ENCODE assay signal across 1 cellular context in the genomic region with DNA sequence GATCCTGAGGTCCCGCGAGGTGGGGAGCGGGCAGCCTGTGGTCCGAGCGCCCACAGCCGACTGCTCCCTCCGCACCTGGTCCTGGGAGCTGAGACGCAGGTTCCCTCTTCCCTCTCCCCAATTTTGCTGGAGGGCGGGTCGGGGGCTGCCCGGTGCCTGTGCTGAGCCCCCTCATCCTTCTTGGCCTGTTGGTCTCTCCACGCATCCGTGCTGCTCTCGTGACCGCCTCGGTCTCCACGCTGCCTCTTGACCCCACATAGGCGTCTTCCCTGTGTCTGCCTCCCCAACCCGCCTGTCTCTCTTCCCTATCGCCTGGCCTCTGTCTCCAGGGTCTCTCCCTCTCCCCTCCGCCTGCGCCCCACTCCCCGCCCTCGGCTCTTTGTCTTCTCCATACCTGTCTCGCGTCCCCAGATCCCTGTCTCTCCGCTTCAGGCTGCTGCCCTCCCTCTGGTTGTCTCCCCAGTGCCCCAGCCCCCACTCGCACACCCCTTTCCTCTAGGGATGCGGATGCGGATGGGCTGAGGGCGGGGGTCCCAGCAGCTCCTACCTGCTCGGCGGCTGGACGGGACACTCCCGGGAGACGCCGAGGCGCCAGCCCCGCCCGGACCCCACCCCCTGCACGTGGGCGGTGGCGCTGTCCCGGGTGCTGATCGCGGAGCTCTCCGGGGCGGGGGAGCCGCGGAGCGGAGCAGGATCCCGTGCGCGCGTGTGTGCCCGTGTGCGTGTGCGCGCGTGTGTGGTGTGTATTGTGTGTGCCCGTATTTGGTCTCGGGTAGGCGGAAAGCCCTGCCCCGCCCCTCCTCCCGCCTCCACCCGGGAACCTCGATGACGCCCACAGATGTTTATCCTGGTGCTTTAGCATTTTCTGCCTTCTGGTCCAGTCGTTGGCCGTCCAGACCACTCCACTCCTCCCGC.
A peak's percentile ranks its signal among the peaks of the same experiment; 100 is the strongest.
TF ChIP-seq lines count a peak whose summit lies in the region.

A gene (minus strand): TSS at position 720 of the 915 bp plus-strand sequence. CDS start 1,248 bp downstream, outside the sequence.

TF ChIP-seq in K562, 482 proteins besides CTCF, POLR2A, EP300 and RAD21 (continued from another document and continues in another):
- TF ChIP-seq, protein P1, sequence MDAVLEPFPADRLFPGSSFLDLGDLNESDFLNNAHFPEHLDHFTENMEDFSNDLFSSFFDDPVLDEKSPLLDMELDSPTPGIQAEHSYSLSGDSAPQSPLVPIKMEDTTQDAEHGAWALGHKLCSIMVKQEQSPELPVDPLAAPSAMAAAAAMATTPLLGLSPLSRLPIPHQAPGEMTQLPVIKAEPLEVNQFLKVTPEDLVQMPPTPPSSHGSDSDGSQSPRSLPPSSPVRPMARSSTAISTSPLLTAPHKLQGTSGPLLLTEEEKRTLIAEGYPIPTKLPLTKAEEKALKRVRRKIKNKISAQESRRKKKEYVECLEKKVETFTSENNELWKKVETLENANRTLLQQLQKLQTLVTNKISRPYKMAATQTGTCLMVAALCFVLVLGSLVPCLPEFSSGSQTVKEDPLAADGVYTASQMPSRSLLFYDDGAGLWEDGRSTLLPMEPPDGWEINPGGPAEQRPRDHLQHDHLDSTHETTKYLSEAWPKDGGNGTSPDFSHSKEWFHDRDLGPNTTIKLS (IDR thresholded peaks at IDR 0.05; ENCODE audit: borderline replicate concordance, low read depth), result no peak
- TF ChIP-seq, protein P2, sequence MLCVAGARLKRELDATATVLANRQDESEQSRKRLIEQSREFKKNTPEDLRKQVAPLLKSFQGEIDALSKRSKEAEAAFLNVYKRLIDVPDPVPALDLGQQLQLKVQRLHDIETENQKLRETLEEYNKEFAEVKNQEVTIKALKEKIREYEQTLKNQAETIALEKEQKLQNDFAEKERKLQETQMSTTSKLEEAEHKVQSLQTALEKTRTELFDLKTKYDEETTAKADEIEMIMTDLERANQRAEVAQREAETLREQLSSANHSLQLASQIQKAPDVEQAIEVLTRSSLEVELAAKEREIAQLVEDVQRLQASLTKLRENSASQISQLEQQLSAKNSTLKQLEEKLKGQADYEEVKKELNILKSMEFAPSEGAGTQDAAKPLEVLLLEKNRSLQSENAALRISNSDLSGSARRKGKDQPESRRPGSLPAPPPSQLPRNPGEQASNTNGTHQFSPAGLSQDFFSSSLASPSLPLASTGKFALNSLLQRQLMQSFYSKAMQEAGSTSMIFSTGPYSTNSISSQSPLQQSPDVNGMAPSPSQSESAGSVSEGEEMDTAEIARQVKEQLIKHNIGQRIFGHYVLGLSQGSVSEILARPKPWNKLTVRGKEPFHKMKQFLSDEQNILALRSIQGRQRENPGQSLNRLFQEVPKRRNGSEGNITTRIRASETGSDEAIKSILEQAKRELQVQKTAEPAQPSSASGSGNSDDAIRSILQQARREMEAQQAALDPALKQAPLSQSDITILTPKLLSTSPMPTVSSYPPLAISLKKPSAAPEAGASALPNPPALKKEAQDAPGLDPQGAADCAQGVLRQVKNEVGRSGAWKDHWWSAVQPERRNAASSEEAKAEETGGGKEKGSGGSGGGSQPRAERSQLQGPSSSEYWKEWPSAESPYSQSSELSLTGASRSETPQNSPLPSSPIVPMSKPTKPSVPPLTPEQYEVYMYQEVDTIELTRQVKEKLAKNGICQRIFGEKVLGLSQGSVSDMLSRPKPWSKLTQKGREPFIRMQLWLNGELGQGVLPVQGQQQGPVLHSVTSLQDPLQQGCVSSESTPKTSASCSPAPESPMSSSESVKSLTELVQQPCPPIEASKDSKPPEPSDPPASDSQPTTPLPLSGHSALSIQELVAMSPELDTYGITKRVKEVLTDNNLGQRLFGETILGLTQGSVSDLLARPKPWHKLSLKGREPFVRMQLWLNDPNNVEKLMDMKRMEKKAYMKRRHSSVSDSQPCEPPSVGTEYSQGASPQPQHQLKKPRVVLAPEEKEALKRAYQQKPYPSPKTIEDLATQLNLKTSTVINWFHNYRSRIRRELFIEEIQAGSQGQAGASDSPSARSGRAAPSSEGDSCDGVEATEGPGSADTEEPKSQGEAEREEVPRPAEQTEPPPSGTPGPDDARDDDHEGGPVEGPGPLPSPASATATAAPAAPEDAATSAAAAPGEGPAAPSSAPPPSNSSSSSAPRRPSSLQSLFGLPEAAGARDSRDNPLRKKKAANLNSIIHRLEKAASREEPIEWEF (CRISPR knock-in tag; IDR thresholded peaks at IDR 0.05), result no peak
- TF ChIP-seq, protein P3, sequence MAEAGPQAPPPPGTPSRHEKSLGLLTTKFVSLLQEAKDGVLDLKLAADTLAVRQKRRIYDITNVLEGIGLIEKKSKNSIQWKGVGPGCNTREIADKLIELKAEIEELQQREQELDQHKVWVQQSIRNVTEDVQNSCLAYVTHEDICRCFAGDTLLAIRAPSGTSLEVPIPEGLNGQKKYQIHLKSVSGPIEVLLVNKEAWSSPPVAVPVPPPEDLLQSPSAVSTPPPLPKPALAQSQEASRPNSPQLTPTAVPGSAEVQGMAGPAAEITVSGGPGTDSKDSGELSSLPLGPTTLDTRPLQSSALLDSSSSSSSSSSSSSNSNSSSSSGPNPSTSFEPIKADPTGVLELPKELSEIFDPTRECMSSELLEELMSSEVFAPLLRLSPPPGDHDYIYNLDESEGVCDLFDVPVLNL (CRISPR knock-in tag; IDR thresholded peaks at IDR 0.05; ENCODE audit: low read depth), result peak; percentile 83; the same call in 1 of the 2 replicates
- TF ChIP-seq MEF2D (tag; conservative IDR thresholded peaks at IDR 0.05; ENCODE audit: low read depth), result no peak
- TF ChIP-seq, protein P4, sequence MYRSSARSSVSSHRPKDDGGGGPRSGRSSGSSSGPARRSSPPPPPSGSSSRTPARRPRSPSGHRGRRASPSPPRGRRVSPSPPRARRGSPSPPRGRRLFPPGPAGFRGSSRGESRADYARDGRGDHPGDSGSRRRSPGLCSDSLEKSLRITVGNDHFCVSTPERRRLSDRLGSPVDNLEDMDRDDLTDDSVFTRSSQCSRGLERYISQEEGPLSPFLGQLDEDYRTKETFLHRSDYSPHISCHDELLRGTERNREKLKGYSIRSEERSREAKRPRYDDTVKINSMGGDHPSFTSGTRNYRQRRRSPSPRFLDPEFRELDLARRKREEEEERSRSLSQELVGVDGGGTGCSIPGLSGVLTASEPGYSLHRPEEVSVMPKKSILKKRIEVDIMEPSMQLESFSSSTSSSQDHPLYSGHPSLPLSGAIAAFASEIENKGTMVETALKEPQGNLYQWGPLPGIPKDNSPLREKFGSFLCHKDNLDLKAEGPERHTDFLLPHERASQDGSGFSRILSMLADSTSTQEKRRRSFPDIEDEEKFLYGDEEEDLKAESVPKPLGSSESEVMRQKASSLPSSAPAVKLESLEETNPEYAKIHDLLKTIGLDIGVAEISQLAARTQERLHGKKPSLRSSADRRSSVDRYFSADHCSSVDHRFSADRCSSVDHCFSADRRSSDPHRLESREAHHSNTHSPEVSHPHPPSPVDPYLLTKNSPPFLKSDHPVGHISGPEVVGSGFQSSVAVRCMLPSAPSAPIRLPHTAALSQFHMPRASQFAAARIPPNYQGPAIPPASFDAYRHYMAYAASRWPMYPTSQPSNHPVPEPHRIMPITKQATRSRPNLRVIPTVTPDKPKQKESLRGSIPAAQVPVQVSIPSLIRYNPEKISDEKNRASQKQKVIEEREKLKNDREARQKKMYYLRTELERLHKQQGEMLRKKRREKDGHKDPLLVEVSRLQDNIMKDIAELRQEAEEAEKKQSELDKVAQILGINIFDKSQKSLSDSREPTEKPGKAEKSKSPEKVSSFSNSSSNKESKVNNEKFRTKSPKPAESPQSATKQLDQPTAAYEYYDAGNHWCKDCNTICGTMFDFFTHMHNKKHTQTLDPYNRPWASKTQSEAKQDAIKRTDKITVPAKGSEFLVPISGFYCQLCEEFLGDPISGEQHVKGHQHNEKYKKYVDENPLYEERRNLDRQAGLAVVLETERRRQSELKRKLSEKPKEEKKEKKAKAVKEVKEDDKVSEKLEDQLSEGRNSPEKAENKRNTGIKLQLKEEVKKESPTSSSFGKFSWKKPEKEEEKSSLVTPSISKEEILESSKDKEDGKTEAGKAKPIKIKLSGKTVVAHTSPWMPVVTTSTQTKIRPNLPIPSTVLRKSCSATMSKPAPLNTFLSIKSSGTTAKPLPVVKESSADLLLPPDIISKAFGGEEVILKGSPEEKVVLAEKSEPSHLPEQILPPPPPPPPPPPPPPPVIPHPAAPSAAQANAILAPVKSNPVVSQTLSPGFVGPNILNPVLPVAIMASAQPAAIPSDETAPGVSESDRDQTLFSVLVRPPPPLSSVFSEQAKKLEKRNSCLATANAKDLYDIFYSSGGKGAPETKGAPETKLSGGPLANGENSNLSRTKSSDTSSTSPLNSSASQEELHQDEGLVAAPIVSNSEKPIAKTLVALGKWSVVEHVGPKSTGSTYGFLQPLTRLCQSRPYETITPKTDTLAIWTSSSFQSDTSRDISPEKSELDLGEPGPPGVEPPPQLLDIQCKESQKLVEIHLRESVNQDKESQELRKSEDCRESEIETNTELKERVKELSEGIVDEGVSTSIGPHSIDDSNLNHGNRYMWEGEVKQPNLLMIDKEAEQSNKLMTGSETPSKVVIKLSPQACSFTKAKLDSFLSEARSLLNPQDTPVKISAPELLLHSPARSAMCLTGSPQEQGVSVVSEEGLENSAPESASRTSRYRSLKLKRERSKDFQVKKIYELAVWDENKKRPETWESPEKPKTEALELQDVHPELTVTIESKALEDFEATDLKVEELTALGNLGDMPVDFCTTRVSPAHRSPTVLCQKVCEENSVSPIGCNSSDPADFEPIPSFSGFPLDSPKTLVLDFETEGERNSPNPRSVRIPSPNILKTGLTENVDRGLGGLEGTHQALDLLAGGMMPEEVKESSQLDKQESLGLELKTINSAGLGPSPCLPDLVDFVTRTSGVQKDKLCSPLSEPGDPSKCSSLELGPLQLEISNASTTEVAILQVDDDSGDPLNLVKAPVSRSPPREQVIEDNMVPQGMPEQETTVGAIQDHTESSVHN (IDR thresholded peaks at IDR 0.05; ENCODE audit: borderline replicate concordance in 1 of 2, low read depth in 1 of 2), result no peak
- TF ChIP-seq TSC22D4 (tag; IDR thresholded peaks at IDR 0.05), result no peak
- no peak for TF ChIP-seq SMARCC2 (IDR thresholded peaks at IDR 0.05; ENCODE audit: low read depth)
- TF ChIP-seq PPARD (CRISPR knock-in tag; IDR thresholded peaks at IDR 0.05), result no peak
- TF ChIP-seq POLR2AphosphoS2 (IDR thresholded peaks at IDR 0.05; ENCODE audit: low read length), result peak; percentile 90; the same call in 1 of the 2 replicates
- TF ChIP-seq, protein P5, sequence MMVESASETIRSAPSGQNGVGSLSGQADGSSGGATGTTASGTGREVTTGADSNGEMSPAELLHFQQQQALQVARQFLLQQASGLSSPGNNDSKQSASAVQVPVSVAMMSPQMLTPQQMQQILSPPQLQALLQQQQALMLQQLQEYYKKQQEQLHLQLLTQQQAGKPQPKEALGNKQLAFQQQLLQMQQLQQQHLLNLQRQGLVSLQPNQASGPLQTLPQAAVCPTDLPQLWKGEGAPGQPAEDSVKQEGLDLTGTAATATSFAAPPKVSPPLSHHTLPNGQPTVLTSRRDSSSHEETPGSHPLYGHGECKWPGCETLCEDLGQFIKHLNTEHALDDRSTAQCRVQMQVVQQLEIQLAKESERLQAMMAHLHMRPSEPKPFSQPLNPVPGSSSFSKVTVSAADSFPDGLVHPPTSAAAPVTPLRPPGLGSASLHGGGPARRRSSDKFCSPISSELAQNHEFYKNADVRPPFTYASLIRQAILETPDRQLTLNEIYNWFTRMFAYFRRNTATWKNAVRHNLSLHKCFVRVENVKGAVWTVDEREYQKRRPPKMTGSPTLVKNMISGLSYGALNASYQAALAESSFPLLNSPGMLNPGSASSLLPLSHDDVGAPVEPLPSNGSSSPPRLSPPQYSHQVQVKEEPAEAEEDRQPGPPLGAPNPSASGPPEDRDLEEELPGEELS (CRISPR knock-in tag; IDR thresholded peaks at IDR 0.05; ENCODE audit: borderline replicate concordance), result peak; percentile 93
- no peak for TF ChIP-seq YY1 (IDR thresholded peaks at IDR 0.05; ENCODE audit: borderline replicate concordance in 1 of 3, control insufficient read depth in 1 of 3, extremely low read depth in 1 of 3, insufficient read depth in 3 of 3, insufficient read length in 1 of 3, insufficient replicate concordance in 2 of 3, low read depth in 1 of 3, low read length in 2 of 3)
- TF ChIP-seq, protein P6, sequence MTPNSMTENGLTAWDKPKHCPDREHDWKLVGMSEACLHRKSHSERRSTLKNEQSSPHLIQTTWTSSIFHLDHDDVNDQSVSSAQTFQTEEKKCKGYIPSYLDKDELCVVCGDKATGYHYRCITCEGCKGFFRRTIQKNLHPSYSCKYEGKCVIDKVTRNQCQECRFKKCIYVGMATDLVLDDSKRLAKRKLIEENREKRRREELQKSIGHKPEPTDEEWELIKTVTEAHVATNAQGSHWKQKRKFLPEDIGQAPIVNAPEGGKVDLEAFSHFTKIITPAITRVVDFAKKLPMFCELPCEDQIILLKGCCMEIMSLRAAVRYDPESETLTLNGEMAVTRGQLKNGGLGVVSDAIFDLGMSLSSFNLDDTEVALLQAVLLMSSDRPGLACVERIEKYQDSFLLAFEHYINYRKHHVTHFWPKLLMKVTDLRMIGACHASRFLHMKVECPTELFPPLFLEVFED (CRISPR knock-in tag; conservative IDR thresholded peaks at IDR 0.05), result no peak
- no peak for TF ChIP-seq ZNF507 (tag; conservative IDR thresholded peaks at IDR 0.05)
- no peak for TF ChIP-seq ETV6 (IDR thresholded peaks at IDR 0.05; ENCODE audit: borderline replicate concordance in 1 of 2, low read depth in 2 of 2, low read length in 1 of 2)
- peak; percentile 90; the same call in 1 of the 2 replicates for TF ChIP-seq ETV6 (CRISPR knock-in tag; IDR thresholded peaks at IDR 0.05; ENCODE audit: borderline replicate concordance)
- TF ChIP-seq, protein P7, sequence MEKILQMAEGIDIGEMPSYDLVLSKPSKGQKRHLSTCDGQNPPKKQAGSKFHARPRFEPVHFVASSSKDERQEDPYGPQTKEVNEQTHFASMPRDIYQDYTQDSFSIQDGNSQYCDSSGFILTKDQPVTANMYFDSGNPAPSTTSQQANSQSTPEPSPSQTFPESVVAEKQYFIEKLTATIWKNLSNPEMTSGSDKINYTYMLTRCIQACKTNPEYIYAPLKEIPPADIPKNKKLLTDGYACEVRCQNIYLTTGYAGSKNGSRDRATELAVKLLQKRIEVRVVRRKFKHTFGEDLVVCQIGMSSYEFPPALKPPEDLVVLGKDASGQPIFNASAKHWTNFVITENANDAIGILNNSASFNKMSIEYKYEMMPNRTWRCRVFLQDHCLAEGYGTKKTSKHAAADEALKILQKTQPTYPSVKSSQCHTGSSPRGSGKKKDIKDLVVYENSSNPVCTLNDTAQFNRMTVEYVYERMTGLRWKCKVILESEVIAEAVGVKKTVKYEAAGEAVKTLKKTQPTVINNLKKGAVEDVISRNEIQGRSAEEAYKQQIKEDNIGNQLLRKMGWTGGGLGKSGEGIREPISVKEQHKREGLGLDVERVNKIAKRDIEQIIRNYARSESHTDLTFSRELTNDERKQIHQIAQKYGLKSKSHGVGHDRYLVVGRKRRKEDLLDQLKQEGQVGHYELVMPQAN (IDR thresholded peaks at IDR 0.05; ENCODE audit: borderline replicate concordance), result peak; percentile 97
- TF ChIP-seq ZNF785 (CRISPR knock-in tag; IDR thresholded peaks at IDR 0.05), result no peak
- no peak for TF ChIP-seq ZNF408 (CRISPR knock-in tag; IDR thresholded peaks at IDR 0.05; ENCODE audit: low read depth)
- TF ChIP-seq GABPB2 (CRISPR knock-in tag; conservative IDR thresholded peaks at IDR 0.05), result no peak
- no peak for TF ChIP-seq NFYB (IDR thresholded peaks at IDR 0.05; ENCODE audit: extremely low read depth, insufficient read length)
- TF ChIP-seq NCOA2 (IDR thresholded peaks at IDR 0.05; ENCODE audit: partially characterized antibody in 2 of 2), result no peak
- no peak for TF ChIP-seq SIN3B (IDR thresholded peaks at IDR 0.05; ENCODE audit: low read depth)
- TF ChIP-seq HMG20B (CRISPR knock-in tag; IDR thresholded peaks at IDR 0.05), result no peak
- TF ChIP-seq SRSF7 (optimal IDR thresholded peaks at IDR 0.05; ENCODE audit: low read depth, low read length), result no peak
- TF ChIP-seq, protein P8, sequence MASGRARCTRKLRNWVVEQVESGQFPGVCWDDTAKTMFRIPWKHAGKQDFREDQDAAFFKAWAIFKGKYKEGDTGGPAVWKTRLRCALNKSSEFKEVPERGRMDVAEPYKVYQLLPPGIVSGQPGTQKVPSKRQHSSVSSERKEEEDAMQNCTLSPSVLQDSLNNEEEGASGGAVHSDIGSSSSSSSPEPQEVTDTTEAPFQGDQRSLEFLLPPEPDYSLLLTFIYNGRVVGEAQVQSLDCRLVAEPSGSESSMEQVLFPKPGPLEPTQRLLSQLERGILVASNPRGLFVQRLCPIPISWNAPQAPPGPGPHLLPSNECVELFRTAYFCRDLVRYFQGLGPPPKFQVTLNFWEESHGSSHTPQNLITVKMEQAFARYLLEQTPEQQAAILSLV (tag; IDR thresholded peaks at IDR 0.05), result no peak
